Comparison of ENCODE assay signal across 11 cellular contexts in genomic region chr1:212754193-212754592, GRCh38. TPM values are rescaled to one million over a fixed set of nuclear protein-coding genes. Genes with fewer than 3 reads are reported as not detected.
DNase-seq lines count a peak whose midpoint lies in the region; ATAC-seq and TF ChIP-seq lines count a peak whose summit lies in the region.
"Had no signal": no experiment of that assay in that cellular context is flagged by ENCODE, and none has a peak within 500 bp of the region (broad histone marks: within the 10 kb centered on the region; RNA-seq: fewer than 3 reads in every experiment).

No MANE protein-coding gene starts in this region.

- DNase-seq in left ventricle myocardium inferior (no peak), right atrium auricular region (ENCODE audit: low spot score) (no peak)
- DNase-seq in stimulated activated naive CD8-positive, alpha-beta T cell treated with anti-CD3 and anti-CD28 coated beads, Interleukin-15, amount 100 ng/mL, for 72 hours = no peak
- DNase-seq in NK-92 treated with Interleukin-12 subunit alpha and Interleukin-12 subunit beta, amount 100 ng/mL, for 24 hours (lab: John Stamatoyannopoulos, UW) = no peak
- no peak for DNase-seq in stimulated activated CD4-positive, alpha-beta T cell treated with anti-CD3 and anti-CD28 coated beads, Interleukin-2, amount 100 ng/mL, for 48 hours
- DNase-seq: NCI-H1105 treated with DMSO at 0.1 percent for 48 hours, testis had no signal

- H3K27ac ChIP-seq in left ventricle myocardium inferior (replicated peaks) (peak overlapping the region; percentile 16), right atrium auricular region (no peak overlapping the region), SU-DHL-6 (ENCODE audit: low read depth, low read length) (peak overlapping the region; percentile 7; the same call in 1 of the 2 replicates)
- H3K27ac ChIP-seq: C4-2B, testis had no signal

- H2AFZ ChIP-seq in SU-DHL-6 (ENCODE audit: low read depth, low read length, severe bottlenecking) = no peak overlapping the region

- H3K4me3 ChIP-seq in left ventricle myocardium inferior = no peak overlapping the region
- no peak overlapping the region for H3K4me3 ChIP-seq in right atrium auricular region
- no peak overlapping the region for H3K4me3 ChIP-seq in SU-DHL-6 (ENCODE audit: insufficient read depth, low read length, poor library complexity, severe bottlenecking)
- H3K4me3 ChIP-seq: testis had no signal

- H3K4me2 ChIP-seq in SU-DHL-6 (ENCODE audit: low read depth, low read length, poor library complexity, severe bottlenecking) = no peak overlapping the region

- no peak overlapping the region for H3K27ac Mint-ChIP-seq in stimulated activated naive CD8-positive, alpha-beta T cell treated with anti-CD3 and anti-CD28 coated beads, Interleukin-15, amount 100 ng/mL, for 72 hours

- peaks cover 18% of the 10 kb centered on the region for H3K79me2 ChIP-seq in SU-DHL-6 (ENCODE audit: insufficient read depth, low read length)

- H3K36me3 ChIP-seq in left ventricle myocardium inferior = no peaks in the 10 kb centered on the region
- H3K36me3 ChIP-seq in right atrium auricular region = no peaks in the 10 kb centered on the region
- H3K36me3 ChIP-seq in SU-DHL-6 (ENCODE audit: low read length) = no peaks in the 10 kb centered on the region

- H3K9me3 Mint-ChIP-seq in stimulated activated naive CD8-positive, alpha-beta T cell treated with anti-CD3 and anti-CD28 coated beads, Interleukin-15, amount 100 ng/mL, for 72 hours = no peaks in the 10 kb centered on the region

- no peaks in the 10 kb centered on the region for H3K27me3 Mint-ChIP-seq in stimulated activated naive CD8-positive, alpha-beta T cell treated with anti-CD3 and anti-CD28 coated beads, Interleukin-15, amount 100 ng/mL, for 72 hours

- peaks cover 14% of the 10 kb centered on the region; the same call in 1 of the 2 replicates for H3F3A ChIP-seq in SU-DHL-6 (ENCODE audit: insufficient read depth)

- H3K9me3 ChIP-seq in left ventricle myocardium inferior (replicated peaks) = no peaks in the 10 kb centered on the region
- H3K9me3 ChIP-seq in right atrium auricular region = no peaks in the 10 kb centered on the region
- H3K9me3 ChIP-seq in SU-DHL-6 (ENCODE audit: insufficient read depth, low read length) = no peaks in the 10 kb centered on the region
- H3K9me3 ChIP-seq: testis had no signal

- peak; percentile 42 for ATAC-seq in HG02884 (IDR thresholded peaks at IDR 0.05; ENCODE audit: unreplicated experiment)
- ATAC-seq in stimulated activated naive CD8-positive, alpha-beta T cell treated with anti-CD3 and anti-CD28 coated beads, Interleukin-15, amount 100 ng/mL, for 72 hours = peak; percentile 30
- ATAC-seq in HG03097 (IDR thresholded peaks at IDR 0.05; ENCODE audit: low FRiP score, unreplicated experiment) = no peak

- peaks cover 49% of the 10 kb centered on the region for H3K4me1 Mint-ChIP-seq in stimulated activated naive CD8-positive, alpha-beta T cell treated with anti-CD3 and anti-CD28 coated beads, Interleukin-15, amount 100 ng/mL, for 72 hours

- no peak overlapping the region for H3K9ac ChIP-seq in SU-DHL-6 (ENCODE audit: low read length)

- intact Hi-C loops in left ventricle myocardium inferior (cut with micrococcal nuclease) = no loop called here

- peak overlapping the region; percentile 32 to 69 for H3K4me3 Mint-ChIP-seq in stimulated activated naive CD8-positive, alpha-beta T cell treated with anti-CD3 and anti-CD28 coated beads, Interleukin-15, amount 100 ng/mL, for 72 hours

- no peaks in the 10 kb centered on the region for H4K20me1 ChIP-seq in SU-DHL-6 (ENCODE audit: low read depth, low read length)

- H3K4me1 ChIP-seq in left ventricle myocardium inferior (peaks cover 39% of the 10 kb centered on the region), right atrium auricular region (peaks cover 0 to 14% of the 10 kb centered on the region in 2 donors)

- no peaks in the 10 kb centered on the region for H3K9me2 ChIP-seq in SU-DHL-6 (replicated peaks; ENCODE audit: insufficient read depth, low read length)

- no peak for TF ChIP-seq CTCF in left ventricle myocardium inferior (IDR thresholded peaks at IDR 0.05; ENCODE audit: borderline replicate concordance)
- TF ChIP-seq CTCF in right atrium auricular region (IDR thresholded peaks at IDR 0.05) = no peak
- no peak for TF ChIP-seq CTCF in SU-DHL-6 (IDR thresholded peaks at IDR 0.05; ENCODE audit: insufficient read depth, low read length, poor library complexity, severe bottlenecking)

- H3K27me3 ChIP-seq in left ventricle myocardium inferior (ENCODE audit: low read depth) (no peaks in the 10 kb centered on the region), right atrium auricular region (no peaks in the 10 kb centered on the region), SU-DHL-6 (ENCODE audit: low read length) (no peaks in the 10 kb centered on the region)
- H3K27me3 ChIP-seq: testis had no signal

RNA-seq across cellular contexts. Expression of gene NSL1, which starts 37.4 kb away (rescaled TPM):
- total RNA-seq in left ventricle myocardium inferior = 29.0 TPM
- 10 to 100 TPM; 28.2 to 46.1 TPM for total RNA-seq in right atrium auricular region

RNA-seq across cellular contexts. Expression of gene TATDN3, which starts 37.5 kb away (rescaled TPM):
- total RNA-seq in left ventricle myocardium inferior (23.5 TPM), right atrium auricular region (10 to 100 TPM; 12.6 to 39.6 TPM)

RNA-seq across cellular contexts. Expression of gene BATF3, which starts 54.6 kb away (rescaled TPM):
- total RNA-seq in left ventricle myocardium inferior (1.8 TPM), right atrium auricular region (1 to 10 TPM in 1 of 2 donors, under 1 TPM in 1; 0.96 to 3.3 TPM)

Comparison
In these comparisons a context has a peak if more than half of its experiments do, and no peak if none do; other contexts are left out.
1. H3K27ac ChIP-seq: peak in left ventricle myocardium inferior (single experiment) and SU-DHL-6 (single experiment); none in right atrium auricular region (0 of 2).